ENCODE assay signal across 8 cellular contexts in genomic region chr15:31366169-31366734, GRCh38. TPM values are rescaled to one million over a fixed set of nuclear protein-coding genes. Genes with fewer than 3 reads are reported as not detected.
DNase-seq lines count a peak whose midpoint lies in the region; ATAC-seq and TF ChIP-seq lines count a peak whose summit lies in the region.

No MANE protein-coding gene starts in this region.

- H3K36me3 ChIP-seq in cardiac muscle cell: no peaks in the 10 kb centered on the region
- H3K36me3 ChIP-seq in gastrocnemius medialis: no peaks in the 10 kb centered on the region

- H3K36me3 Mint-ChIP-seq in activated CD4-positive, alpha-beta memory T cell treated with anti-CD3 and anti-CD28 coated beads for 36 hours: peaks cover 22% of the 10 kb centered on the region

- peak; percentile 28 for TF ChIP-seq CTCF in cardiac muscle cell (IDR thresholded peaks at IDR 0.05; ENCODE audit: low read depth, low read length)
- peak in 4 of 5 experiments; percentile 12 to 50 (median 42) for TF ChIP-seq CTCF in gastrocnemius medialis (IDR thresholded peaks at IDR 0.05 in 4 of 5, conservative IDR thresholded peaks at IDR 0.05 in 1 of 5)

- in situ Hi-C loops in gastrocnemius medialis (cut with MboI; ENCODE audit: low sequenced_read_pairs in 4 of 4): loop anchor here in 2 of 4 donors (10.0 to 25.0 kb wide), 3 partner anchors 69 to 404 kb away; partner anchors contain the start of gene MTMR10 (in 1 of the 2)

- H3K4me3 ChIP-seq in cardiac muscle cell (no peak overlapping the region), gastrocnemius medialis (peak overlapping the region; percentile 46 to 62 (median 54))

- intact Hi-C loops in activated CD4-positive, alpha-beta memory T cell treated with anti-CD3 and anti-CD28 coated beads for 36 hours (cut with micrococcal nuclease): loop anchor here (1.0 to 10.0 kb wide), 5 partner anchors 27 to 371 kb away; partner anchors contain the start of gene MTMR10
- intact Hi-C loops in gastrocnemius medialis (cut with DNase I; ENCODE audit: low total_unique reads): loop anchor here (1.0 to 10.0 kb wide), 7 partner anchors 17 to 371 kb away; partner anchors contain the start of genes KLF13 and MTMR10

- no peaks in the 10 kb centered on the region for H3K9me3 ChIP-seq in cardiac muscle cell (ENCODE audit: low read depth)
- H3K9me3 ChIP-seq in gastrocnemius medialis: no peaks in the 10 kb centered on the region

- peak; percentile 8 for TF ChIP-seq POLR2A in GM19099 (IDR thresholded peaks at IDR 0.05; ENCODE audit: extremely low read depth, insufficient read length, low read depth)
- peak; percentile 19 to 26 for TF ChIP-seq POLR2A in gastrocnemius medialis (IDR thresholded peaks at IDR 0.05)

- H3K27ac ChIP-seq in cardiac muscle cell (peak overlapping the region; percentile 15), gastrocnemius medialis (peak overlapping the region; percentile 95 to 100 (median 97))

- CTCF ChIA-PET in activated CD4-positive, alpha-beta memory T cell treated with anti-CD3 and anti-CD28 coated beads for 36 hours (lab: Charles Lee): interaction anchor here (0.8 to 6.3 kb wide), 20 partner anchors 8 to 151 kb away, joined by 3 to 79 read pairs (median 7); partner anchors contain the start of gene KLF13

- no peaks in the 10 kb centered on the region for H3K27me3 Mint-ChIP-seq in activated CD4-positive, alpha-beta memory T cell treated with anti-CD3 and anti-CD28 coated beads for 36 hours

- H3K27me3 ChIP-seq in cardiac muscle cell: no peaks in the 10 kb centered on the region
- H3K27me3 ChIP-seq in gastrocnemius medialis: no peaks in the 10 kb centered on the region

- ATAC-seq in gastrocnemius medialis: peak; percentile 71 to 82
- no peak for ATAC-seq in HG02763 (IDR thresholded peaks at IDR 0.05; ENCODE audit: unreplicated experiment)

- H3K4me3 Mint-ChIP-seq in activated CD4-positive, alpha-beta memory T cell treated with anti-CD3 and anti-CD28 coated beads for 36 hours: peak overlapping the region; percentile 61

- no peak for DNase-seq in activated CD4-positive, alpha-beta memory T cell treated with anti-CD3 and anti-CD28 coated beads for 36 hours
- DNase-seq in cardiac muscle cell (ENCODE audit: low read depth in 1 of 2, low spot score in 1 of 2) (peak in 1 of 2 donors; percentile 54), gastrocnemius medialis (peak; percentile 64 to 85), NCI-H2171 treated with DMSO at 0.1 percent for 48 hours (lab: John Stamatoyannopoulos, UW) (no peak), NCI-H510A treated with DMSO at 0.1 percent for 48 hours (lab: John Stamatoyannopoulos, UW) (no peak)
- no peak for DNase-seq in stimulated activated CD4-positive, alpha-beta T cell treated with anti-CD3 and anti-CD28 coated beads, Interleukin-4, amount 100 ng/mL, for 24 hours

- H3K27ac Mint-ChIP-seq in activated CD4-positive, alpha-beta memory T cell treated with anti-CD3 and anti-CD28 coated beads for 36 hours: peak overlapping the region; percentile 97

- POLR2A ChIA-PET in activated CD4-positive, alpha-beta memory T cell treated with anti-CD3 and anti-CD28 coated beads for 36 hours (lab: Charles Lee): interaction anchor here (0.6 to 3.3 kb wide), 14 partner anchors 9 to 121 kb away, joined by 3 to 22 read pairs (median 6); partner anchors contain the start of gene KLF13

- peaks cover 57% of the 10 kb centered on the region for H3K4me1 ChIP-seq in cardiac muscle cell (ENCODE audit: low read depth)
- peaks cover 94 to 96% of the 10 kb centered on the region in 2 donors for H3K4me1 ChIP-seq in gastrocnemius medialis

- peaks cover 99% of the 10 kb centered on the region for H3K4me1 Mint-ChIP-seq in activated CD4-positive, alpha-beta memory T cell treated with anti-CD3 and anti-CD28 coated beads for 36 hours (ENCODE audit: low read depth)

- peaks cover 6% of the 10 kb centered on the region for H3K9me3 Mint-ChIP-seq in activated CD4-positive, alpha-beta memory T cell treated with anti-CD3 and anti-CD28 coated beads for 36 hours

RNA-seq across cellular contexts. Expression of gene KLF13, which starts 39.6 kb away (rescaled TPM):
- 100 to 1,000 TPM; 134 to 145 TPM for total RNA-seq in activated CD4-positive, alpha-beta memory T cell treated with anti-CD3 and anti-CD28 coated beads for 36 hours
- total RNA-seq in cardiac muscle cell (26.3 and 35.7 TPM in 2 replicates), gastrocnemius medialis (10 to 100 TPM; 18.3 to 50.2 (median 32.9) TPM)
- polyA plus RNA-seq in cardiac muscle cell: 15.1 and 34.8 TPM in 2 replicates

Comparison
In these comparisons a context has a peak if more than half of its experiments do, and no peak if none do; other contexts are left out.
1. DNase-seq: peak in gastrocnemius medialis (2 of 2); none in activated CD4-positive, alpha-beta memory T cell treated with anti-CD3 and anti-CD28 coated beads for 36 hours (single experiment), stimulated activated CD4-positive, alpha-beta T cell treated with anti-CD3 and anti-CD28 coated beads, Interleukin-4, amount 100 ng/mL, for 24 hours (single experiment), NCI-H2171 treated with DMSO at 0.1 percent for 48 hours (single experiment) and NCI-H510A treated with DMSO at 0.1 percent for 48 hours (single experiment).